8 cellular contexts compared by ENCODE assay signal in the genomic region with DNA sequence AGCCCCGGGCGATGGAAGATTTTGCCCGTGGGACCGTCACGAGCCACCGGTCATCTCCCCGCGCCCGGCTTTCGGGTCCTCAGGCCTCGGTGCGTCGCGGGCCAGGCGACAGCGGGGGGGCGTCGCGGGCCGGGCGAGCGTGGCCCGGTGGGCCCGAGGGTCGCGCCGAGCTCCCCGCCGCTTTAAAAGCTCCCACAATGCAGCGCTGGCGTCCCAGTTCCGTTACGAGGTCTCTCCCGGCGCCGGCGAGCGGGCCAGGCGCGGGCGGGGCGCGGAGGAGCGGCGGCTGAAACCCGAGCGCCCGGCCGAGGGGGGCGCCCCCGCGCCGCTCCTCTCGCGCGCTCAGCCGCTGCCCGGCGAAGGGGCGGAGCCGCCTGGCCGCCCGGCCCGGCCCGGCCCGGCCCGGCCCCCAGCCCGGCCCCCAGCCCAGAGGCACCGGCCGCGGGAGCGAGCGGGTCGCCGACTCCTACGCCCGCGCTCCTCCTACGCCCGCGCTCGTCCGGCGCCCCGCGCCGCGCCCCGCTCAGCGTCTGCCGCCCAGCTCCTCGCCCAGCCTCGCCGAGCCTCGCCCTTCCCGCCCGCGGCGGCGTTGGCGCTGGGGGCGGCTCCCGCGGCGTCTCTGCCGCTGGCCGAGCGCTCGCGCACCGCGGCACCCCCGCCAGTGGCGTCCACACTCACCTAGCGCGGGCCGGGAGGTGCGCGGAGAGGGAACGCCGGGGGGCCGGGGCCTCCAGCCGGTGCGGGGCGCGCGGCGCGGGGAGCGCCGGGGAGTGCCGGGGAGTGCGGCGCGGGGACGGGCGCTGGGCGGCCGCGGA. TPM values are rescaled to one million over a fixed set of nuclear protein-coding genes. Genes with fewer than 3 reads are reported as not detected.
A peak's percentile ranks its signal among the peaks of the same experiment; 100 is the strongest.
DNase-seq lines count a peak whose midpoint lies in the region; ATAC-seq and TF ChIP-seq lines count a peak whose summit lies in the region.

A gene with protein sequence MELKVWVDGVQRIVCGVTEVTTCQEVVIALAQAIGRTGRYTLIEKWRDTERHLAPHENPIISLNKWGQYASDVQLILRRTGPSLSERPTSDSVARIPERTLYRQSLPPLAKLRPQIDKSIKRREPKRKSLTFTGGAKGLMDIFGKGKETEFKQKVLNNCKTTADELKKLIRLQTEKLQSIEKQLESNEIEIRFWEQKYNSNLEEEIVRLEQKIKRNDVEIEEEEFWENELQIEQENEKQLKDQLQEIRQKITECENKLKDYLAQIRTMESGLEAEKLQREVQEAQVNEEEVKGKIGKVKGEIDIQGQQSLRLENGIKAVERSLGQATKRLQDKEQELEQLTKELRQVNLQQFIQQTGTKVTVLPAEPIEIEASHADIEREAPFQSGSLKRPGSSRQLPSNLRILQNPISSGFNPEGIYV (plus strand): TSS at position 429 of the 815 bp plus-strand sequence. CDS start 96,662 bp downstream, outside the sequence.

- peaks cover 13 to 17% (median 15%) of the 10 kb centered on the region in 3 donors for H3K4me1 Mint-ChIP-seq in IgD-negative memory B cell
- H3K4me1 Mint-ChIP-seq in stimulated activated memory B cell treated with anti-CD40 and anti-IgM and Interleukin-4, amounts not matched to agents 10 μg/mL and 1 μg/mL and 100 μg/mL, for 72 hours = peaks cover 16% of the 10 kb centered on the region

- H3K9me3 Mint-ChIP-seq in IgD-negative memory B cell = no peaks in the 10 kb centered on the region
- no peaks in the 10 kb centered on the region for H3K9me3 Mint-ChIP-seq in stimulated activated memory B cell treated with anti-CD40 and anti-IgM and Interleukin-4, amounts not matched to agents 10 μg/mL and 1 μg/mL and 100 μg/mL, for 72 hours

- DNase-seq in NCI-H524 (lab: John Stamatoyannopoulos, UW) (peak; percentile 15 to 51), NCI-H524 treated with DMSO at 0.1 percent for 48 hours (lab: John Stamatoyannopoulos, UW) (no peak), SW 1271 (lab: John Stamatoyannopoulos, UW) (peak; percentile 50 to 61), dorsolateral prefrontal cortex (peak in 9 of 10 donors; percentile 33 to 85 (median 51)), left lobe of liver (ENCODE audit: low spot score) (peak; percentile 84)

- TF ChIP-seq CTCF in dorsolateral prefrontal cortex (IDR thresholded peaks at IDR 0.05 in 54 of 56, conservative IDR thresholded peaks at IDR 0.05 in 2 of 56; ENCODE audit: low read depth in 1 of 56, partially characterized antibody in 56 of 56) = peak in 21 of 56 donors; percentile 8 to 53 (median 31)

- peak within 1 kb of the TSS; percentile 79 to 98 (median 96) for H3K27ac ChIP-seq in dorsolateral prefrontal cortex

- H3K4me3 ChIP-seq in dorsolateral prefrontal cortex = peak within 1 kb of the TSS; percentile 69 to 93 (median 81)

- H3K27me3 Mint-ChIP-seq in IgD-negative memory B cell = peaks cover 30% of the 10 kb centered on the region
- peaks cover 35% of the 10 kb centered on the region for H3K27me3 Mint-ChIP-seq in stimulated activated memory B cell treated with anti-CD40 and anti-IgM and Interleukin-4, amounts not matched to agents 10 μg/mL and 1 μg/mL and 100 μg/mL, for 72 hours

- ATAC-seq in GM21723 (IDR thresholded peaks at IDR 0.05; ENCODE audit: unreplicated experiment) (peak; percentile 91), left lobe of liver (peak; percentile 92)
- peak; percentile 89 for ATAC-seq in stimulated activated memory B cell treated with anti-CD40 and anti-IgM and Interleukin-4, amounts not matched to agents 10 μg/mL and 1 μg/mL and 100 μg/mL, for 72 hours

- no peaks in the 10 kb centered on the region for H3K36me3 Mint-ChIP-seq in IgD-negative memory B cell
- no peaks in the 10 kb centered on the region for H3K36me3 Mint-ChIP-seq in stimulated activated memory B cell treated with anti-CD40 and anti-IgM and Interleukin-4, amounts not matched to agents 10 μg/mL and 1 μg/mL and 100 μg/mL, for 72 hours

- intact Hi-C loops in dorsolateral prefrontal cortex (cut with DNase I) = loop anchor here (2.0 to 10.0 kb wide), 3 partner anchors 72 to 156 kb away; no protein-coding TSS in a partner anchor

- no peaks in the 10 kb centered on the region for H3K27me3 ChIP-seq in dorsolateral prefrontal cortex

- H3K27ac Mint-ChIP-seq in IgD-negative memory B cell = no peak within 1 kb of the TSS
- H3K27ac Mint-ChIP-seq in stimulated activated memory B cell treated with anti-CD40 and anti-IgM and Interleukin-4, amounts not matched to agents 10 μg/mL and 1 μg/mL and 100 μg/mL, for 72 hours = peak within 1 kb of the TSS; percentile 57

- peak within 1 kb of the TSS; percentile 83 to 95 (median 94) for H3K4me3 Mint-ChIP-seq in IgD-negative memory B cell
- peak within 1 kb of the TSS; percentile 88 for H3K4me3 Mint-ChIP-seq in stimulated activated memory B cell treated with anti-CD40 and anti-IgM and Interleukin-4, amounts not matched to agents 10 μg/mL and 1 μg/mL and 100 μg/mL, for 72 hours

RNA-seq across cellular contexts. Expression of the gene that starts here (rescaled TPM):
- not detected for polyA plus RNA-seq in IgD-negative memory B cell
- total RNA-seq in dorsolateral prefrontal cortex (100 to 1,000 TPM in 2 of 120 experiments, 10 to 100 TPM in 118; 29.7 to 147 (median 57.1) TPM), left lobe of liver (9.0 TPM)
